8 cellular contexts compared by ENCODE assay signal in the genomic region with DNA sequence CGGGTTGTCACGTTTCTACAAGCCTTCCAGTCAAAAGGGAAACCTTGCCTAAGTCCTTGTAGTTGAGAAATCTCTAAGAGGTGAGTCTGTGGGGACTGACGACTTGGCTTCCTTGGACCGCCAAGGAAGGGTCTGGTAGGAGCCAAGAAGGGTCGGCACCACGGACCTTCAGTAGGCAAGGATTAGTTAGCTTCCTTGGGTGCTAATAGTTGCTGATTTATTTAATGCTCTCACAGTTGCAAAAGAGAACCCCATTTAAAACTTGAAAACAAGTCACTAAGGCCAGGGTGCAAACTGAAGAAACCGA. TPM values are rescaled to one million over a fixed set of nuclear protein-coding genes. Genes with fewer than 3 reads are reported as not detected.
DNase-seq lines count a peak whose midpoint lies in the region; ATAC-seq and TF ChIP-seq lines count a peak whose summit lies in the region.

No MANE protein-coding gene starts in this region.

- peaks cover 12 to 15% of the 10 kb centered on the region in 2 donors for H3K4me1 ChIP-seq in muscle layer of duodenum (ENCODE audit: control insufficient read depth in 1 of 2, insufficient read depth in 2 of 2, low read length in 2 of 2)

- H3K4me3 Mint-ChIP-seq in activated naive CD4-positive, alpha-beta T cell treated with anti-CD3 and anti-CD28 coated beads for 36 hours: peak overlapping the region; percentile 95
- peak overlapping the region; percentile 94 to 99 (median 95) for H3K4me3 Mint-ChIP-seq in brain

- H3K36me3 ChIP-seq in muscle layer of duodenum (ENCODE audit: control insufficient read depth in 1 of 2, insufficient read depth in 2 of 2, low read length in 2 of 2): peaks cover under 1 to 5% of the 10 kb centered on the region in 2 donors

- no peaks in the 10 kb centered on the region for H3K27me3 Mint-ChIP-seq in activated naive CD4-positive, alpha-beta T cell treated with anti-CD3 and anti-CD28 coated beads for 36 hours (ENCODE audit: low read depth)
- peaks cover 8% of the 10 kb centered on the region for H3K27me3 Mint-ChIP-seq in brain

- DNase-seq in activated naive CD4-positive, alpha-beta T cell treated with anti-CD3 and anti-CD28 coated beads for 36 hours: no peak
- DNase-seq in activated naive CD4-positive, alpha-beta T cell treated with Interleukin-2 at 50 U/mL for 16 hours: no peak
- DNase-seq in NCI-H446 treated with DMSO at 0.1 percent for 48 hours (lab: John Stamatoyannopoulos, UW): no peak
- no peak for DNase-seq in NCI-H226
- DNase-seq in GM13977 (ENCODE audit: low spot score): no peak

- intact Hi-C loops in activated naive CD4-positive, alpha-beta T cell treated with anti-CD3 and anti-CD28 coated beads for 36 hours (cut with micrococcal nuclease): loop anchor here (1.0 to 2.0 kb wide), 3 partner anchors 41 to 224 kb away; a partner anchor contains a TSS

- in situ Hi-C loops in GM13977 (cut with MboI; ENCODE audit: low pct_unique_long_range_greater_than_20kb, low sequenced_read_pairs, unreplicated experiment): no loop called here

- peak overlapping the region; percentile 97 for H3K27ac Mint-ChIP-seq in activated naive CD4-positive, alpha-beta T cell treated with anti-CD3 and anti-CD28 coated beads for 36 hours
- peak overlapping the region; percentile 96 to 99 (median 99) for H3K27ac Mint-ChIP-seq in brain

- peak overlapping the region; percentile 81 to 91 for H3K4me3 ChIP-seq in muscle layer of duodenum (ENCODE audit: low read depth in 1 of 2, low read length in 2 of 2)

- H3K36me3 Mint-ChIP-seq in activated naive CD4-positive, alpha-beta T cell treated with anti-CD3 and anti-CD28 coated beads for 36 hours (ENCODE audit: low read depth): peaks cover 37% of the 10 kb centered on the region
- peaks cover 39% of the 10 kb centered on the region for H3K36me3 Mint-ChIP-seq in brain

- ATAC-seq in HG03342 (IDR thresholded peaks at IDR 0.05; ENCODE audit: unreplicated experiment): peak; percentile 30

- H3K9me3 ChIP-seq in muscle layer of duodenum (ENCODE audit: control insufficient read depth in 1 of 2, low read length in 2 of 2): no peaks in the 10 kb centered on the region

- peaks cover 28% of the 10 kb centered on the region for H3K4me1 Mint-ChIP-seq in activated naive CD4-positive, alpha-beta T cell treated with anti-CD3 and anti-CD28 coated beads for 36 hours (ENCODE audit: low read depth)
- peaks cover 56% of the 10 kb centered on the region for H3K4me1 Mint-ChIP-seq in brain

- peak overlapping the region; percentile 88 for H3K27ac ChIP-seq in muscle layer of duodenum (ENCODE audit: low read length)

- TF ChIP-seq CTCF in brain (conservative IDR thresholded peaks at IDR 0.05) (no peak), GM13977 (IDR thresholded peaks at IDR 0.05; ENCODE audit: extremely low read depth, insufficient read depth, missing control alignments) (no peak)

- no peaks in the 10 kb centered on the region for H3K9me3 Mint-ChIP-seq in activated naive CD4-positive, alpha-beta T cell treated with anti-CD3 and anti-CD28 coated beads for 36 hours
- H3K9me3 Mint-ChIP-seq in brain: no peaks in the 10 kb centered on the region

- no peaks in the 10 kb centered on the region for H3K27me3 ChIP-seq in muscle layer of duodenum (ENCODE audit: low read depth, low read length)

- CTCF ChIA-PET in activated naive CD4-positive, alpha-beta T cell treated with anti-CD3 and anti-CD28 coated beads for 36 hours (lab: Charles Lee): no interaction called here

RNA-seq across cellular contexts. Expression of a gene that starts 0.4 kb away (rescaled TPM):
- total RNA-seq in activated naive CD4-positive, alpha-beta T cell treated with anti-CD3 and anti-CD28 coated beads for 36 hours: 1 to 10 TPM; 4.2 to 4.3 TPM
- 9.2 TPM for polyA plus RNA-seq in brain (ENCODE audit: insufficient read depth, low read depth, low replicate concordance)

RNA-seq across cellular contexts. Expression of a gene that starts 28.7 kb away (rescaled TPM):
- total RNA-seq in activated naive CD4-positive, alpha-beta T cell treated with anti-CD3 and anti-CD28 coated beads for 36 hours: not detected
- not detected for polyA plus RNA-seq in brain (ENCODE audit: insufficient read depth, low read depth, low replicate concordance)

RNA-seq across cellular contexts. Expression of a gene that starts 40.1 kb away (rescaled TPM):
- 10 to 100 TPM; 13.6 to 13.9 TPM for total RNA-seq in activated naive CD4-positive, alpha-beta T cell treated with anti-CD3 and anti-CD28 coated beads for 36 hours
- 11.7 TPM for polyA plus RNA-seq in brain (ENCODE audit: insufficient read depth, low read depth, low replicate concordance)

RNA-seq across cellular contexts. Expression of a gene that starts 40.2 kb away (rescaled TPM):
- total RNA-seq in activated naive CD4-positive, alpha-beta T cell treated with anti-CD3 and anti-CD28 coated beads for 36 hours: 10 to 100 TPM; 34.5 to 35.3 TPM
- 20.7 TPM for polyA plus RNA-seq in brain (ENCODE audit: insufficient read depth, low read depth, low replicate concordance)
